ENCODE assay signal across 3 cellular contexts in genomic region chr3:151232403-151232802, GRCh38. TPM values are rescaled to one million over a fixed set of nuclear protein-coding genes. Genes with fewer than 3 reads are reported as not detected.
"Had no signal": no experiment of that assay in that cellular context is flagged by ENCODE, and none has a peak within 500 bp of the region (broad histone marks: within the 10 kb centered on the region; RNA-seq: fewer than 3 reads in every experiment).

No MANE protein-coding gene starts in this region.

RNA-seq across cellular contexts. Expression of gene GPR171, which starts 29.4 kb away (rescaled TPM):
- total RNA-seq: astrocyte, cerebellum had no signal

RNA-seq across cellular contexts. Expression of gene P2RY14, which starts 45.9 kb away (rescaled TPM):
- total RNA-seq: WTC11 had no signal
